Comparison of ENCODE assay signal across 1 cellular context in genomic region chr9:33510264-33511183, GRCh38.
A peak's percentile ranks its signal among the peaks of the same experiment; 100 is the strongest.
TF ChIP-seq lines count a peak whose summit lies in the region.

No MANE protein-coding gene starts in this region.

TF ChIP-seq in K562, 482 proteins besides CTCF, POLR2A, EP300 and RAD21 (continued from another document and continues in another):
- TF ChIP-seq, protein P1, sequence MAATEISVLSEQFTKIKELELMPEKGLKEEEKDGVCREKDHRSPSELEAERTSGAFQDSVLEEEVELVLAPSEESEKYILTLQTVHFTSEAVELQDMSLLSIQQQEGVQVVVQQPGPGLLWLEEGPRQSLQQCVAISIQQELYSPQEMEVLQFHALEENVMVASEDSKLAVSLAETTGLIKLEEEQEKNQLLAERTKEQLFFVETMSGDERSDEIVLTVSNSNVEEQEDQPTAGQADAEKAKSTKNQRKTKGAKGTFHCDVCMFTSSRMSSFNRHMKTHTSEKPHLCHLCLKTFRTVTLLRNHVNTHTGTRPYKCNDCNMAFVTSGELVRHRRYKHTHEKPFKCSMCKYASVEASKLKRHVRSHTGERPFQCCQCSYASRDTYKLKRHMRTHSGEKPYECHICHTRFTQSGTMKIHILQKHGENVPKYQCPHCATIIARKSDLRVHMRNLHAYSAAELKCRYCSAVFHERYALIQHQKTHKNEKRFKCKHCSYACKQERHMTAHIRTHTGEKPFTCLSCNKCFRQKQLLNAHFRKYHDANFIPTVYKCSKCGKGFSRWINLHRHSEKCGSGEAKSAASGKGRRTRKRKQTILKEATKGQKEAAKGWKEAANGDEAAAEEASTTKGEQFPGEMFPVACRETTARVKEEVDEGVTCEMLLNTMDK (IDR thresholded peaks at IDR 0.05; ENCODE audit: borderline replicate concordance, insufficient read depth, low read depth, low read length, poor library complexity, severe bottlenecking): no peak
- TF ChIP-seq KLF1 (tag; IDR thresholded peaks at IDR 0.05) (no peak), NFE2L1 (tag; IDR thresholded peaks at IDR 0.05; ENCODE audit: borderline replicate concordance, low read depth) (no peak), SPI1 (IDR thresholded peaks at IDR 0.05; ENCODE audit: borderline replicate concordance, low read depth, low read length) (no peak), SRSF3 (IDR thresholded peaks at IDR 0.05; ENCODE audit: insufficient read depth, low read length) (no peak), NCOR1 (IDR thresholded peaks at IDR 0.05) (no peak), NCOA6 (IDR thresholded peaks at IDR 0.05) (no peak), RBM14 (IDR thresholded peaks at IDR 0.05; ENCODE audit: borderline replicate concordance, insufficient read depth, low read depth, low read length) (no peak), MGA (IDR thresholded peaks at IDR 0.05) (peak; percentile 51), MYC (IDR thresholded peaks at IDR 0.05; ENCODE audit: low read depth, low read length) (no peak; the same call in 1 of the 2 replicates), MYC (CRISPR knock-in tag; IDR thresholded peaks at IDR 0.05; ENCODE audit: borderline replicate concordance, low read depth) (no peak), DDX20 (tag; IDR thresholded peaks at IDR 0.05; ENCODE audit: low read depth) (no peak), ZNF592 (IDR thresholded peaks at IDR 0.05) (peak; percentile 72; the same call in 1 of the 2 replicates), STAT6 (CRISPR knock-in tag; IDR thresholded peaks at IDR 0.05) (no peak), POLR2AphosphoS5 (IDR thresholded peaks at IDR 0.05; ENCODE audit: control insufficient read depth, insufficient read depth, low read depth, low read length) (peak; percentile 55; the same call in 1 of the 2 replicates), HEY1 (CRISPR knock-in tag; IDR thresholded peaks at IDR 0.05; ENCODE audit: borderline replicate concordance) (no peak)
- TF ChIP-seq, protein P2, sequence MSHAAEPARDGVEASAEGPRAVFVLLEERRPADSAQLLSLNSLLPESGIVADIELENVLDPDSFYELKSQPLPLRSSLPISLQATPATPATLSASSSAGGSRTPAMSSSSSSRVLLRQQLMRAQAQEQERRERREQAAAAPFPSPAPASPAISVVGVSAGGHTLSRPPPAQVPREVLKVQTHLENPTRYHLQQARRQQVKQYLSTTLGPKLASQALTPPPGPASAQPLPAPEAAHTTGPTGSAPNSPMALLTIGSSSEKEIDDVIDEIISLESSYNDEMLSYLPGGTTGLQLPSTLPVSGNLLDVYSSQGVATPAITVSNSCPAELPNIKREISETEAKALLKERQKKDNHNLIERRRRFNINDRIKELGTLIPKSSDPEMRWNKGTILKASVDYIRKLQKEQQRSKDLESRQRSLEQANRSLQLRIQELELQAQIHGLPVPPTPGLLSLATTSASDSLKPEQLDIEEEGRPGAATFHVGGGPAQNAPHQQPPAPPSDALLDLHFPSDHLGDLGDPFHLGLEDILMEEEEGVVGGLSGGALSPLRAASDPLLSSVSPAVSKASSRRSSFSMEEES (CRISPR knock-in tag; IDR thresholded peaks at IDR 0.05): no peak
- TF ChIP-seq, protein P3, sequence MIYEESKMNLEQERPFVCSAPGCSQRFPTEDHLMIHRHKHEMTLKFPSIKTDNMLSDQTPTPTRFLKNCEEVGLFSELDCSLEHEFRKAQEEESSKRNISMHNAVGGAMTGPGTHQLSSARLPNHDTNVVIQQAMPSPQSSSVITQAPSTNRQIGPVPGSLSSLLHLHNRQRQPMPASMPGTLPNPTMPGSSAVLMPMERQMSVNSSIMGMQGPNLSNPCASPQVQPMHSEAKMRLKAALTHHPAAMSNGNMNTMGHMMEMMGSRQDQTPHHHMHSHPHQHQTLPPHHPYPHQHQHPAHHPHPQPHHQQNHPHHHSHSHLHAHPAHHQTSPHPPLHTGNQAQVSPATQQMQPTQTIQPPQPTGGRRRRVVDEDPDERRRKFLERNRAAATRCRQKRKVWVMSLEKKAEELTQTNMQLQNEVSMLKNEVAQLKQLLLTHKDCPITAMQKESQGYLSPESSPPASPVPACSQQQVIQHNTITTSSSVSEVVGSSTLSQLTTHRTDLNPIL (CRISPR knock-in tag; IDR thresholded peaks at IDR 0.05): no peak
